In the genomic region with DNA sequence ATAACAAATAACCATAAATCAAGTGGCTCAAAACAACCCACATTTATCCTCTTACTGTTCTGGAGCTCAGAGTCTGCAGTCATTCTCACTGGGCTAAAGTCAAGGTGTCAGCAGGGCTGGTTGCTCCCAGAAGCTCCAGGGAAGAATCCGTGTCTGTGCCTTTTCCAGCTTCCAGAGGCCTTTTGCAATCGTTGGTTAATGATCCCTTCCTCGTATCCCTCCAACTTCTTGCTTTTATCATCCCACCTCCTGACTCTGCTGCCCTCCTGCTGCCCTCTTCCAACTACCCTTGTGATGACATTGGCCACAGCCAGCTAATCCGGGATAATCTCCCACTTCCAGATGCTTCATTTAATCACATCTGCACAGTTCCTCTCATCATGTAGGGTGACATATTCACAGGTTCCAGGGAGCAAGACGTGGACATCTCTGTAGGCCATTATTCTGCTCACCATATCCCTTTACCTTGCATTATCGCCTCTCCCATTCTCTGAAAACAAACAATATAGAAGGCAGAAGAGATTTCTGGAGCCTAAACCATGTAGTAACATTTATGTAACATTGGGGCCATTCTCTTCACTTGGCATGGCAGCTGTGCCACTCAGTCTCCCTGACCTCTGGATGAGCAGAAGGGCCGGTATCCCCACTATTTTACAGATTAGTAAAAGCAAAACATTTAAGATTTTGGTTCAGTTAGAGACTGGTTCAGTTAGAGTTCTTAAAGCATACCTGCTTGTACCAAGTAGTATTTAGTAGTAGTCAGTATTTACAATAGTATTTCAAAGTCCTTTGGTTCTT, we compare ENCODE assay signal across 21 cellular contexts. TPM values are rescaled to one million over a fixed set of nuclear protein-coding genes. Genes with fewer than 3 reads are reported as not detected.
DNase-seq lines count a peak whose midpoint lies in the region; ATAC-seq and TF ChIP-seq lines count a peak whose summit lies in the region.
"Had no signal": no experiment of that assay in that cellular context is flagged by ENCODE, and none has a peak within 500 bp of the region (broad histone marks: within the 10 kb centered on the region; RNA-seq: fewer than 3 reads in every experiment).

No MANE protein-coding gene starts in this region.

- H3K4me1 Mint-ChIP-seq in activated CD4-positive, alpha-beta memory T cell treated with anti-CD3 and anti-CD28 coated beads for 36 hours (ENCODE audit: low read depth) = no peaks in the 10 kb centered on the region
- H3K4me1 Mint-ChIP-seq: CD4-positive, CD25-positive, alpha-beta regulatory T cell; GM23338 had no signal

- H3K18ac ChIP-seq in mesendoderm (ENCODE audit: low read length) = no peak overlapping the region

- CTCF ChIA-PET in activated CD4-positive, alpha-beta memory T cell treated with anti-CD3 and anti-CD28 coated beads for 36 hours (lab: Charles Lee) = interaction anchor here (0.6 kb wide), 1 partner anchor 289 kb away, joined by 3 read pairs; no protein-coding TSS in a partner anchor

- POLR2A ChIA-PET in activated CD4-positive, alpha-beta memory T cell treated with anti-CD3 and anti-CD28 coated beads for 36 hours (lab: Charles Lee) = no interaction called here

- no peak overlapping the region for H2BK5ac ChIP-seq in mesendoderm (ENCODE audit: low read length)

- no peak overlapping the region for H3K4me3 Mint-ChIP-seq in activated CD4-positive, alpha-beta memory T cell treated with anti-CD3 and anti-CD28 coated beads for 36 hours
- H3K4me3 Mint-ChIP-seq: CD4-positive, CD25-positive, alpha-beta regulatory T cell; GM23338; H9 had no signal

- no peak overlapping the region for H4K8ac ChIP-seq in mesendoderm (ENCODE audit: low read depth, low read length)

- H3K4me2 ChIP-seq in mesendoderm (ENCODE audit: low read length) = no peak overlapping the region
- H3K4me2 ChIP-seq: BLaER1, GM23338 had no signal

- H4K5ac ChIP-seq in mesendoderm (ENCODE audit: low read length) = no peak overlapping the region

- H3K9me3 Mint-ChIP-seq in activated CD4-positive, alpha-beta memory T cell treated with anti-CD3 and anti-CD28 coated beads for 36 hours = no peaks in the 10 kb centered on the region
- H3K9me3 Mint-ChIP-seq: CD4-positive, CD25-positive, alpha-beta regulatory T cell; GM23338; H9 had no signal

- no peaks in the 10 kb centered on the region for H3K27me3 Mint-ChIP-seq in activated CD4-positive, alpha-beta memory T cell treated with anti-CD3 and anti-CD28 coated beads for 36 hours
- H3K27me3 Mint-ChIP-seq: CD4-positive, CD25-positive, alpha-beta regulatory T cell had no signal

- no peak overlapping the region for H3K4ac ChIP-seq in mesendoderm (ENCODE audit: low read depth, low read length)

- H3K4me1 ChIP-seq in mesendoderm (ENCODE audit: control insufficient read depth, low read depth, low read length) = no peaks in the 10 kb centered on the region

- WGBS in mesendoderm (ENCODE audit: extremely low coverage, insufficient coverage, low lambda C conversion rate) = no CpG with 5 or more reads among the region's 7 CpGs

- no peaks in the 10 kb centered on the region for H3K79me1 ChIP-seq in mesendoderm (ENCODE audit: low read length)

- no peak for TF ChIP-seq CTCF in foreskin fibroblast (IDR thresholded peaks at IDR 0.05; ENCODE audit: low read depth, low read length)

- no peak overlapping the region for H3K27ac ChIP-seq in mesendoderm (ENCODE audit: low read depth, low read length)
- H3K27ac ChIP-seq: BLaER1, RWPE1 had no signal

- H3K36me3 Mint-ChIP-seq in activated CD4-positive, alpha-beta memory T cell treated with anti-CD3 and anti-CD28 coated beads for 36 hours = peaks cover 7% of the 10 kb centered on the region

- H3K23ac ChIP-seq in mesendoderm (ENCODE audit: low read length) = no peak overlapping the region

- H3K36me3 ChIP-seq in mesendoderm (ENCODE audit: control insufficient read depth, insufficient read depth, low read length) = no peaks in the 10 kb centered on the region

- no peak overlapping the region for H3K27ac Mint-ChIP-seq in activated CD4-positive, alpha-beta memory T cell treated with anti-CD3 and anti-CD28 coated beads for 36 hours
- H3K27ac Mint-ChIP-seq: GM23338 had no signal

- ATAC-seq in HG03108 (IDR thresholded peaks at IDR 0.05; ENCODE audit: unreplicated experiment) = no peak
- ATAC-seq: GM23338 had no signal

- H3K79me2 ChIP-seq in mesendoderm (ENCODE audit: control insufficient read depth, insufficient read depth, low read length) = no peaks in the 10 kb centered on the region

- no peak overlapping the region for H2BK120ac ChIP-seq in mesendoderm (ENCODE audit: low read depth, low read length)

- no peak overlapping the region for H2BK15ac ChIP-seq in mesendoderm (replicated peaks; ENCODE audit: low read depth)

- DNase-seq in HuH-7 (ENCODE audit: low spot score) = peak; percentile 1
- DNase-seq in NCI-H82 (lab: John Stamatoyannopoulos, UW) = peak; percentile 93
- peak; percentile 11 for DNase-seq in cerebellar cortex (ENCODE audit: low spot score)
- peak; percentile 43 for DNase-seq in mesendoderm
- no peak for DNase-seq in foreskin fibroblast
- no peak for DNase-seq in activated CD4-positive, alpha-beta memory T cell treated with anti-CD3 and anti-CD28 coated beads for 36 hours
- DNase-seq: CD4-positive, CD25-positive, alpha-beta regulatory T cell; H9; IMR-90; KG1; NCI-H1048; NCI-H1417; NCI-H1694 treated with DMSO at 0.1 percent for 48 hours; NCI-H2081; NCI-H2227 treated with DMSO at 0.1 percent for 48 hours; NCI-H774; SHP77 had no signal

- H2AK5ac ChIP-seq in mesendoderm (ENCODE audit: low read length) = no peak overlapping the region

- intact Hi-C loops in activated CD4-positive, alpha-beta memory T cell treated with anti-CD3 and anti-CD28 coated beads for 36 hours (cut with micrococcal nuclease) = no loop called here

- H3K27me3 ChIP-seq in mesendoderm (ENCODE audit: insufficient read depth, low read length, poor library complexity) = no peaks in the 10 kb centered on the region
- H3K27me3 ChIP-seq: BLaER1 had no signal

- H3K9ac ChIP-seq in mesendoderm (ENCODE audit: low read length) = no peak overlapping the region
- H3K9ac ChIP-seq: BLaER1 had no signal

- H3K56ac ChIP-seq in mesendoderm (ENCODE audit: low read length) = no peak overlapping the region

- H3K4me3 ChIP-seq in mesendoderm (ENCODE audit: low read length) (no peak overlapping the region), foreskin fibroblast (ENCODE audit: low read depth in 1 of 2, low read length in 2 of 2) (no peak overlapping the region)
- H3K4me3 ChIP-seq: BLaER1, GM23338 had no signal

RNA-seq across cellular contexts. Expression of a gene that starts 53.5 kb away (rescaled TPM):
- 55.8 TPM for polyA plus RNA-seq in mesendoderm (2013, experiment 1 of 2)
- 55.6 TPM for polyA plus RNA-seq in mesendoderm (2013, experiment 2 of 2)
- 10 to 100 TPM; 52.4 to 53.9 TPM for total RNA-seq in activated CD4-positive, alpha-beta memory T cell treated with anti-CD3 and anti-CD28 coated beads for 36 hours

Comparison
In these comparisons a context has a peak if more than half of its experiments do, and no peak if none do; other contexts are left out.
1. DNase-seq: peak in HuH-7 (single experiment), NCI-H82 (single experiment), cerebellar cortex (single experiment) and mesendoderm (single experiment); none in foreskin fibroblast (0 of 2) and activated CD4-positive, alpha-beta memory T cell treated with anti-CD3 and anti-CD28 coated beads for 36 hours (single experiment).